Comparison of ENCODE assay signal across 12 cellular contexts in the genomic region with DNA sequence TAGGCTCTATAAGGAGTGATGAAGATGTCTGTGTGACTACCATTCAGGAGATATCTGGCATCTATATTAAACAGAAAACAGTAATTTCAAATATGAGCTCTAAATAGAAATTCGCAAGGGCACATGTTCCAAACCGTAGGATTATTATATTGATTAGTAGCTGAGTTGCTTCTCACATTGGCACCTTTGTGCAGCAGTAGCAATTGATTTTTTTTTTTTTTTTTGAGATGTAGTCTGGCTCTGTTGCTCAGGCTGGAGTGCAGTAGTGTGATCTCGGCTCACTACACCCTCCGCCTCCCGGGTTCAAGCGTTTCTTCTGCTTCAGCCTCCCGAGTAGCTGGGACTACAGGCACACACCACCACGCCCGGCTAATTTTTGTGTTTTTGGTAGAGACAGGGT. TPM values are rescaled to one million over a fixed set of nuclear protein-coding genes. Genes with fewer than 3 reads are reported as not detected.
A peak's percentile ranks its signal among the peaks of the same experiment; 100 is the strongest.
DNase-seq lines count a peak whose midpoint lies in the region; ATAC-seq and TF ChIP-seq lines count a peak whose summit lies in the region.
"Had no signal": no experiment of that assay in that cellular context is flagged by ENCODE, and none has a peak within 500 bp of the region (broad histone marks: within the 10 kb centered on the region; RNA-seq: fewer than 3 reads in every experiment).

No MANE protein-coding gene starts in this region.

- H3K14ac ChIP-seq in trophoblast cell (ENCODE audit: low read length) = no peak overlapping the region

- H2BK5ac ChIP-seq in trophoblast cell (ENCODE audit: low read depth, low read length, poor library complexity) = no peak overlapping the region

- H2AFZ ChIP-seq in trophoblast cell (ENCODE audit: insufficient read depth, low read length, poor library complexity) = no peak overlapping the region

- intact Hi-C loops in natural killer cell (cut with micrococcal nuclease) (no loop called here), adrenal gland (cut with DNase I) (no loop called here)

- DNase-seq in natural killer cell (no peak), HFFc6 (no peak), trophoblast cell (no peak), G401 (ENCODE audit: low spot score) (no peak), adrenal gland (no peak)
- no peak for DNase-seq in natural killer cell treated with Interleukin-12 subunit alpha and Interleukin-12 subunit beta and Interleukin-15 and Interleukin-18, amount 100 ng/mL, for 72 hours (ENCODE audit: low spot score)
- DNase-seq: Calu3, DMS 273 treated with DMSO at 0.1 percent for 48 hours, DMS79, GOT3, H9 had no signal

- H3K9me3 ChIP-seq in trophoblast cell (ENCODE audit: insufficient read depth, low read depth, low read length) = no peaks in the 10 kb centered on the region
- no peaks in the 10 kb centered on the region for H3K9me3 ChIP-seq in adrenal gland (replicated peaks in 1 of 3)

- H4K8ac ChIP-seq in trophoblast cell (ENCODE audit: low read depth, low read length) = no peak overlapping the region

- no peak overlapping the region for H3K4me3 Mint-ChIP-seq in natural killer cell
- H3K4me3 Mint-ChIP-seq in natural killer cell treated with Interleukin-12 subunit alpha and Interleukin-12 subunit beta and Interleukin-15 and Interleukin-18, amount 100 ng/mL, for 72 hours = no peak overlapping the region
- H3K4me3 Mint-ChIP-seq in HFFc6 = no peak overlapping the region
- H3K4me3 Mint-ChIP-seq: CD14-positive monocyte, H9 had no signal

- no peaks in the 10 kb centered on the region for H3K36me3 Mint-ChIP-seq in natural killer cell
- H3K36me3 Mint-ChIP-seq in natural killer cell treated with Interleukin-12 subunit alpha and Interleukin-12 subunit beta and Interleukin-15 and Interleukin-18, amount 100 ng/mL, for 72 hours = no peaks in the 10 kb centered on the region
- peaks cover 19% of the 10 kb centered on the region for H3K36me3 Mint-ChIP-seq in HFFc6 (ENCODE audit: low read depth)

- no peak for ATAC-seq in natural killer cell
- ATAC-seq in natural killer cell treated with Interleukin-12 subunit alpha and Interleukin-12 subunit beta and Interleukin-15 and Interleukin-18, amount 100 ng/mL, for 72 hours = no peak

- H3K9ac ChIP-seq in trophoblast cell (ENCODE audit: low read length) = no peak overlapping the region

- WGBS in trophoblast cell (ENCODE audit: extremely low coverage, insufficient coverage, insufficient read length) = no CpG with 5 or more reads among the region's 9 CpGs
- WGBS in adrenal gland, 4 donors = 94 to 96% (median 95%) methylated on average over 9 of the region's 9 CpGs

- H3K23ac ChIP-seq in trophoblast cell (ENCODE audit: low read length) = no peak overlapping the region

- no peaks in the 10 kb centered on the region for H3K27me3 Mint-ChIP-seq in natural killer cell (ENCODE audit: low read depth in 2 of 2)
- no peaks in the 10 kb centered on the region for H3K27me3 Mint-ChIP-seq in natural killer cell treated with Interleukin-12 subunit alpha and Interleukin-12 subunit beta and Interleukin-15 and Interleukin-18, amount 100 ng/mL, for 72 hours
- H3K27me3 Mint-ChIP-seq in HFFc6 (ENCODE audit: insufficient read depth) = no peaks in the 10 kb centered on the region; the same call in 1 of the 2 replicates

- H3K27me3 ChIP-seq in trophoblast cell (ENCODE audit: insufficient read depth, low read length) (no peaks in the 10 kb centered on the region), adrenal gland (no peaks in the 10 kb centered on the region)

- H3K18ac ChIP-seq in trophoblast cell (ENCODE audit: low read length) = no peak overlapping the region

- TF ChIP-seq POLR2A in adrenal gland (IDR thresholded peaks at IDR 0.05) = no peak

- H3K9me3 Mint-ChIP-seq in natural killer cell (no peaks in the 10 kb centered on the region), HFFc6 (no peaks in the 10 kb centered on the region)
- no peaks in the 10 kb centered on the region for H3K9me3 Mint-ChIP-seq in natural killer cell treated with Interleukin-12 subunit alpha and Interleukin-12 subunit beta and Interleukin-15 and Interleukin-18, amount 100 ng/mL, for 72 hours
- H3K9me3 Mint-ChIP-seq: H9 had no signal

- no peaks in the 10 kb centered on the region for H3K4me1 ChIP-seq in trophoblast cell (ENCODE audit: control insufficient read depth in 1 of 2, insufficient read depth in 2 of 2, low read length in 2 of 2)
- peaks cover 3 to 34% of the 10 kb centered on the region in 2 donors for H3K4me1 ChIP-seq in adrenal gland (replicated peaks in 1 of 2)

- H3K4me1 Mint-ChIP-seq in natural killer cell (peaks cover 57 to 64% of the 10 kb centered on the region in 2 donors), HFFc6 (ENCODE audit: low read depth) (peaks cover 38% of the 10 kb centered on the region)
- H3K4me1 Mint-ChIP-seq in natural killer cell treated with Interleukin-12 subunit alpha and Interleukin-12 subunit beta and Interleukin-15 and Interleukin-18, amount 100 ng/mL, for 72 hours (ENCODE audit: low read depth in 2 of 2) = peaks cover 44 to 45% of the 10 kb centered on the region in 2 donors

- H3K36me3 ChIP-seq in trophoblast cell (ENCODE audit: control insufficient read depth in 1 of 2, insufficient read depth in 2 of 2, low read length in 2 of 2) (peaks cover 0 to 4% of the 10 kb centered on the region in 2 experiments), adrenal gland (replicated peaks in 1 of 2) (no peaks in the 10 kb centered on the region)

- H2BK12ac ChIP-seq in trophoblast cell (ENCODE audit: low read length) = no peak overlapping the region

- H4K12ac ChIP-seq in trophoblast cell (ENCODE audit: low read depth, low read length) = no peak overlapping the region

- H3K27ac Mint-ChIP-seq in natural killer cell = peak overlapping the region; percentile 21 to 74
- H3K27ac Mint-ChIP-seq in natural killer cell treated with Interleukin-12 subunit alpha and Interleukin-12 subunit beta and Interleukin-15 and Interleukin-18, amount 100 ng/mL, for 72 hours = no peak overlapping the region
- peak overlapping the region; percentile 31; the same call in 1 of the 2 replicates for H3K27ac Mint-ChIP-seq in HFFc6
- H3K27ac Mint-ChIP-seq: H9 had no signal

- H3K27ac ChIP-seq in trophoblast cell (ENCODE audit: low read depth, low read length) = no peak overlapping the region
- no peak overlapping the region for H3K27ac ChIP-seq in adrenal gland

- H3K4ac ChIP-seq in trophoblast cell (ENCODE audit: low read depth, low read length) = peak overlapping the region; percentile 90

- H3K4me2 ChIP-seq in trophoblast cell (ENCODE audit: low read length) = no peak overlapping the region

- in situ Hi-C loops in G401 (cut with HindIII; ENCODE audit: low sequenced_read_pairs) = no loop called here

- H3K4me3 ChIP-seq in trophoblast cell (ENCODE audit: low read depth, low read length) (no peak overlapping the region), adrenal gland (no peak overlapping the region)

- H3K79me2 ChIP-seq in trophoblast cell (ENCODE audit: control insufficient read depth, insufficient read depth, low read length, poor library complexity) = peaks cover 17% of the 10 kb centered on the region

- no peak for TF ChIP-seq CTCF in natural killer cell (IDR thresholded peaks at IDR 0.05)
- no peak for TF ChIP-seq CTCF in HFFc6 (IDR thresholded peaks at IDR 0.05)
- TF ChIP-seq CTCF in adrenal gland (IDR thresholded peaks at IDR 0.05) = no peak

- no peak overlapping the region for H2AK5ac ChIP-seq in trophoblast cell (ENCODE audit: low read length)

- no peaks in the 10 kb centered on the region for H3K79me1 ChIP-seq in trophoblast cell (ENCODE audit: low read length)

- no peak overlapping the region for H2BK120ac ChIP-seq in trophoblast cell (ENCODE audit: insufficient read depth, low read length, poor library complexity)

- H4K91ac ChIP-seq in trophoblast cell (ENCODE audit: low read depth, low read length) = no peak overlapping the region

RNA-seq across cellular contexts. Expression of a gene that starts 12.4 kb away (rescaled TPM):
- total RNA-seq in natural killer cell (100 to 1,000 TPM; 190 to 225 (median 224) TPM), adrenal gland (100 to 1,000 TPM in 3 of 8 donors, 10 to 100 TPM in 5; 65.0 to 165 (median 88.7) TPM)
- 100 to 1,000 TPM; 142 to 191 TPM for total RNA-seq in natural killer cell treated with Interleukin-12 subunit alpha and Interleukin-12 subunit beta and Interleukin-15 and Interleukin-18, amount 100 ng/mL, for 72 hours
- total RNA-seq in HFFc6 (2021; fragmentation: NEBNext Ultra II Directional; extraction: Animal tissue kit (Norgen Biotek cat#: 25700)) = 10 to 100 TPM; 54.1 to 72.2 (median 57.7) TPM
- 18.0 and 19.8 TPM in 2 replicates for polyA plus RNA-seq in trophoblast cell (2013)
- total RNA-seq in G401 (2014; rRNA removed; shearing (Covaris generic)) = 31.6 and 70.8 TPM in 2 replicates
- polyA plus RNA-seq in adrenal gland = 10 to 100 TPM; 14.2 to 57.3 (median 17.1) TPM

Comparison
In these comparisons a context has a peak if more than half of its experiments do, and no peak if none do; other contexts are left out.
1. H3K27ac Mint-ChIP-seq: peak in natural killer cell (2 of 2) and HFFc6 (single experiment); none in natural killer cell treated with Interleukin-12 subunit alpha and Interleukin-12 subunit beta and Interleukin-15 and Interleukin-18, amount 100 ng/mL, for 72 hours (0 of 2).